Comparison of ENCODE assay signal across 1 cellular context in the genomic region with DNA sequence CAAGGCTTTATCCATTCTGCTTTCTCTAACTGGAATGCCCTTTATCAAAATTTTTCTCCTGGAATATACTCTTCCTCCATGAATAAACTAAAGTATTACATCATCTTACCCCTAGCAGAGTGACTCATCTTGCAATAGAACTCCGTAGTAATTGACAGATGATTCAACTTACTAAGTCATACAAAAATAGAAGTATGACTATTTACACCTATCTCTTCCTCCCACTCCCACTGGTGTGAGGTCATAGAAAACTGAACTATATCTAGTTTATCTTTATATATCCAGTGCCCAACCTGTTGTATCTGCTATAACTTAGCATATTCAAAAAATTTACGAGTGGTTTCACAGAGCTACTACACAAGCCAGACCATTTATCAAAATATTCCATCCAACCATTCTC.
TF ChIP-seq lines count a peak whose summit lies in the region.

No MANE protein-coding gene starts in this region.

TF ChIP-seq in WTC11, 78 proteins besides CTCF, POLR2A, EP300 and RAD21 (continued from another document):
- TF ChIP-seq ESRRA (CRISPR knock-in tag; IDR thresholded peaks at IDR 0.05; ENCODE audit: borderline replicate concordance) (no peak), FOXJ3 (CRISPR knock-in tag; IDR thresholded peaks at IDR 0.05; ENCODE audit: borderline replicate concordance) (no peak), ATF3 (CRISPR knock-in tag; conservative IDR thresholded peaks at IDR 0.05) (no peak), ZNF423 (CRISPR knock-in tag; IDR thresholded peaks at IDR 0.05) (no peak), KAT7 (CRISPR knock-in tag; IDR thresholded peaks at IDR 0.05; ENCODE audit: borderline replicate concordance) (no peak), NR3C1 (CRISPR knock-in tag; conservative IDR thresholded peaks at IDR 0.05; ENCODE audit: low read depth) (no peak), NFYB (CRISPR knock-in tag; conservative IDR thresholded peaks at IDR 0.05; ENCODE audit: low read depth) (no peak), SP1 (CRISPR knock-in tag; conservative IDR thresholded peaks at IDR 0.05) (no peak), ETV6 (CRISPR knock-in tag; IDR thresholded peaks at IDR 0.05) (no peak)
TF ChIP-seq in WTC11: peak in this region for 0.
